In the genomic region with DNA sequence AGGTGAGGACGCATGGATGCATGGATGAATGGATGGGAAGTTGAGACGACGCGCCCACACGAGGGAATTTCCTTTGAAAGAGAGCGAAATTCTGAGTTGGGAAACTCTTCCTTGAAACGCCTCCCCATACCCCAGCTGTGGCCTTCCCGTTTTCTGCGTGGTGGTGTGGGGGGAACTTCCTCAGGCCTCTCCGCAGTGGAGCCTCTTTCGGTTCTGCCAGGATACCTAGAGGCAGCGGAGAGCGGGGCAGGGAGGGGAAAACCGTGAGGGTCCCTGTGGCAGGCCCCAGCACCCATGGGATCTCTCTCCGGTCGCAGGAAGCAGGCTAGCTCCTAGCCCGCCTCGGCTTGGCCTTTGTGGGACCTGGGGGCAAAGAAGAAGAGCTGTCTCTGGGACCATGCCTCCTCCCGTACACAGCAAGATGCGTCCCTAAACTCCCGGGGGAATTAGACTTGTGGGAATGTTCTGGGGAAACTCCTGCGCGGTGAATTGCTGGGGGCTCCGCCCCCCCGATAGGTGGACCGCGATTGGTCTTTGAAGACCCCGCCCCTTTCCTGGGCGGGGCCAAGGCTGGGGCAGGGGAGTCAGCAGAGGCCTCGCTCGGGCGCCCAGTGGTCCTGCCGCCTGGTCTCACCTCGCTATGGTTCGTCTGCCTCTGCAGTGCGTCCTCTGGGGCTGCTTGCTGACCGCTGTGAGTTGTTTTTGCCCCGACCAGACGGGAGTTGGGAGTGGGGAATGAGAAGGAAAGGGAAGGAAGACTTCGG, we compare ENCODE assay signal across 8 cellular contexts. TPM values are rescaled to one million over a fixed set of nuclear protein-coding genes. Genes with fewer than 3 reads are reported as not detected.
DNase-seq lines count a peak whose midpoint lies in the region; ATAC-seq and TF ChIP-seq lines count a peak whose summit lies in the region.

A gene (plus strand): TSS at position 611 of the 764 bp plus-strand sequence. CDS start 30 bp downstream, at position 641.

- ATAC-seq in HG03439 (IDR thresholded peaks at IDR 0.05; ENCODE audit: unreplicated experiment), result peak; percentile 70

- peaks cover 17% of the 10 kb centered on the region for H3K27me3 Mint-ChIP-seq in T-helper 1 cell treated with Interleukin-12 subunit alpha and Interleukin-12 subunit beta and Interleukin-4 antibody, amounts not matched to agents 30 μg/mL and 1 μg/mL, for 36 hours (ENCODE audit: low read depth)

- intact Hi-C loops in uterus (cut with DNase I; ENCODE audit: low total_unique reads), result no loop called here

- H3K4me3 ChIP-seq in right atrium auricular region (peak within 1 kb of the TSS; percentile 36 to 59), uterus (peak within 1 kb of the TSS; percentile 45 to 60)

- H3K27me3 ChIP-seq in right atrium auricular region (no peaks in the 10 kb centered on the region), uterus (no peaks in the 10 kb centered on the region)

- H3K4me1 Mint-ChIP-seq in T-helper 1 cell treated with Interleukin-12 subunit alpha and Interleukin-12 subunit beta and Interleukin-4 antibody, amounts not matched to agents 30 μg/mL and 1 μg/mL, for 36 hours (ENCODE audit: low read depth), result peaks cover 10% of the 10 kb centered on the region

- H3K4me1 ChIP-seq in right atrium auricular region (peaks cover 0 to 36% of the 10 kb centered on the region in 2 donors), uterus (no peaks in the 10 kb centered on the region)

- DNase-seq in AML-193 (lab: John Stamatoyannopoulos, UW) (peak; percentile 46 to 57), GM19238 (ENCODE audit: insufficient read length, low spot score) (peak; percentile 81), anterior cingulate cortex (lab: John Stamatoyannopoulos, UW) (peak in 46 of 58 donors; percentile 11 to 71 (median 34)), right atrium auricular region (ENCODE audit: low spot score) (peak; percentile 93), renal cortical epithelial cell (ENCODE audit: low read depth) (peak; percentile 85), uterus (peak; percentile 91 to 92)

- no peaks in the 10 kb centered on the region for H3K36me3 Mint-ChIP-seq in T-helper 1 cell treated with Interleukin-12 subunit alpha and Interleukin-12 subunit beta and Interleukin-4 antibody, amounts not matched to agents 30 μg/mL and 1 μg/mL, for 36 hours (ENCODE audit: low read depth)

- TF ChIP-seq POLR2A in uterus (IDR thresholded peaks at IDR 0.05), result peak; percentile 56 to 73

- H3K27ac ChIP-seq in right atrium auricular region (peak within 1 kb of the TSS; percentile 76), uterus (peak within 1 kb of the TSS; percentile 89 to 93)

- H3K27ac Mint-ChIP-seq in T-helper 1 cell treated with Interleukin-12 subunit alpha and Interleukin-12 subunit beta and Interleukin-4 antibody, amounts not matched to agents 30 μg/mL and 1 μg/mL, for 36 hours, result peak within 1 kb of the TSS; percentile 45

- H3K9me3 Mint-ChIP-seq in T-helper 1 cell treated with Interleukin-12 subunit alpha and Interleukin-12 subunit beta and Interleukin-4 antibody, amounts not matched to agents 30 μg/mL and 1 μg/mL, for 36 hours, result no peaks in the 10 kb centered on the region

- no peaks in the 10 kb centered on the region for H3K36me3 ChIP-seq in right atrium auricular region
- H3K36me3 ChIP-seq in uterus, result no peaks in the 10 kb centered on the region

- H3K9me3 ChIP-seq in right atrium auricular region (no peaks in the 10 kb centered on the region), uterus (no peaks in the 10 kb centered on the region)

- TF ChIP-seq CTCF in right atrium auricular region (IDR thresholded peaks at IDR 0.05) (no peak), uterus (IDR thresholded peaks at IDR 0.05) (no peak)

- peak within 1 kb of the TSS; percentile 92 for H3K4me3 Mint-ChIP-seq in T-helper 1 cell treated with Interleukin-12 subunit alpha and Interleukin-12 subunit beta and Interleukin-4 antibody, amounts not matched to agents 30 μg/mL and 1 μg/mL, for 36 hours

RNA-seq across cellular contexts. Expression of the gene that starts here (rescaled TPM):
- total RNA-seq in right atrium auricular region (10 to 100 TPM in 1 of 2 donors, 1 to 10 TPM in 1; 9.6 to 14.9 TPM), renal cortical epithelial cell (38.6 and 89.6 TPM in 2 replicates), uterus (10 to 100 TPM in 3 of 4 donors, 1 to 10 TPM in 1; 2.6 to 36.5 (median 23.5) TPM)

Comparison
In these comparisons a context has a peak if more than half of its experiments do, and no peak if none do; other contexts are left out.
1. Peak in every context shown above with its lines: DNase-seq, ATAC-seq, H3K4me3 ChIP-seq and H3K27ac ChIP-seq.
2. DNase-seq: peak in every context shown above with its lines; median percentile 93 in right atrium auricular region; 92 in uterus; 85 in renal cortical epithelial cell; 81 in GM19238; 52 in AML-193; 34 in anterior cingulate cortex.